In genomic region chr6:97674802-97675201, GRCh38 we compare ENCODE assay signal across 1 cellular context.
A peak's percentile ranks its signal among the peaks of the same experiment; 100 is the strongest.
TF ChIP-seq lines count a peak whose summit lies in the region.

No MANE protein-coding gene starts in this region.

TF ChIP-seq in IMR-90, 13 proteins besides CTCF, POLR2A, EP300 and RAD21 (continued from another document):
- no peak for TF ChIP-seq ELK1 (IDR thresholded peaks at IDR 0.05; ENCODE audit: borderline replicate concordance, low read depth, low read length)
- TF ChIP-seq BHLHE40 (IDR thresholded peaks at IDR 0.05; ENCODE audit: low read depth, low read length): peak; percentile 76
